29 cellular contexts compared by ENCODE assay signal in genomic region chr6:12566618-12567123, GRCh38.
"Had no signal": no experiment of that assay in that cellular context is flagged by ENCODE, and none has a peak within 500 bp of the region (broad histone marks: within the 10 kb centered on the region; RNA-seq: fewer than 3 reads in every experiment).

No MANE protein-coding gene starts in this region.

- H3K4me1 ChIP-seq: colonic mucosa, gastrocnemius medialis had no signal

- H3K4me1 Mint-ChIP-seq: endodermal cell had no signal

- H3K27me3 ChIP-seq: colonic mucosa, dorsolateral prefrontal cortex, esophagus muscularis mucosa, esophagus squamous epithelium, foreskin keratinocyte, gastrocnemius medialis, gastroesophageal sphincter, heart left ventricle, heart right ventricle, hepatocyte had no signal

- H3K27ac ChIP-seq: colonic mucosa, coronary artery, dorsolateral prefrontal cortex, epithelial cell of prostate, esophagus muscularis mucosa, esophagus squamous epithelium, foreskin keratinocyte, gastrocnemius medialis, gastroesophageal sphincter, heart left ventricle, heart right ventricle, hepatocyte had no signal

- H3K4me3 ChIP-seq: colonic mucosa, coronary artery, dorsolateral prefrontal cortex, esophagus muscularis mucosa, esophagus squamous epithelium, gastrocnemius medialis, gastroesophageal sphincter, heart left ventricle, heart right ventricle, hepatocyte had no signal

- DNase-seq: colonic mucosa; cortex of kidney; dermis blood vessel endothelial cell; dorsolateral prefrontal cortex; effector CD4-positive, alpha-beta T cell; effector CD8-positive, alpha-beta T cell; effector memory CD4-positive, alpha-beta T cell; effector memory CD8-positive, alpha-beta T cell; endodermal cell; erythroblast; esophagus squamous epithelium; foreskin fibroblast; foreskin keratinocyte; foreskin melanocyte; gastrocnemius medialis; glutamatergic neuron; head of caudate nucleus; heart left ventricle; heart right ventricle had no signal

- H3K27me3 Mint-ChIP-seq: dendritic cell treated with granulocyte-macrophage colony-stimulating factor and Interleukin-4, amounts not matched to agents 40 ng/mL and 50 ng/mL, for 4 days; effector memory CD8-positive, alpha-beta T cell had no signal

- H3K27ac Mint-ChIP-seq: dendritic cell treated with granulocyte-macrophage colony-stimulating factor and Interleukin-4, amounts not matched to agents 40 ng/mL and 50 ng/mL, for 4 days; effector memory CD8-positive, alpha-beta T cell; endodermal cell had no signal

- FAIRE-seq: endometrium, endothelial cell of umbilical vein, frontal cortex had no signal

- ATAC-seq: effector memory CD8-positive, alpha-beta T cell; esophagus mucosa; foreskin keratinocyte; gastrocnemius medialis; gastroesophageal sphincter; heart left ventricle; heart right ventricle had no signal

- H3K4me3 Mint-ChIP-seq: dendritic cell treated with granulocyte-macrophage colony-stimulating factor and Interleukin-4, amounts not matched to agents 40 ng/mL and 50 ng/mL, for 4 days; effector memory CD8-positive, alpha-beta T cell; endodermal cell had no signal

- H3K36me3 ChIP-seq: colonic mucosa, esophagus muscularis mucosa, esophagus squamous epithelium, gastrocnemius medialis, gastroesophageal sphincter, heart left ventricle, heart right ventricle had no signal

- H3K4me2 ChIP-seq: hepatocyte had no signal

- H3K9me3 ChIP-seq: colonic mucosa, esophagus squamous epithelium, gastrocnemius medialis, gastroesophageal sphincter had no signal

- H3K79me2 ChIP-seq: hepatocyte had no signal

- H2AFZ ChIP-seq: hepatocyte had no signal
